In genomic region chr10:132439424-132440163, GRCh38 we compare ENCODE assay signal across 1 cellular context.
TF ChIP-seq lines count a peak whose summit lies in the region.

No MANE protein-coding gene starts in this region.

TF ChIP-seq in K562, 482 proteins besides CTCF, POLR2A, EP300 and RAD21:
- TF ChIP-seq AFF1 (IDR thresholded peaks at IDR 0.05; ENCODE audit: low read depth in 1 of 2, partially characterized antibody in 2 of 2): no peak
- TF ChIP-seq PHF20 (IDR thresholded peaks at IDR 0.05; ENCODE audit: partially characterized antibody): peak; percentile 31
- no peak for TF ChIP-seq ZBTB43 (CRISPR knock-in tag; IDR thresholded peaks at IDR 0.05)
- TF ChIP-seq TOE1 (IDR thresholded peaks at IDR 0.05; ENCODE audit: borderline replicate concordance): no peak
- TF ChIP-seq TOE1 (CRISPR knock-in tag; IDR thresholded peaks at IDR 0.05; ENCODE audit: borderline replicate concordance, low read depth): no peak
- 0 out of 2 replicates have a peak, but pooled peaks have one; percentile 61 for TF ChIP-seq IRF2 (CRISPR knock-in tag; IDR thresholded peaks at IDR 0.05)
- TF ChIP-seq DEAF1 (CRISPR knock-in tag; IDR thresholded peaks at IDR 0.05): no peak
- TF ChIP-seq ZNF311 (CRISPR knock-in tag; IDR thresholded peaks at IDR 0.05): no peak
